Comparison of ENCODE assay signal across 16 cellular contexts in genomic region chr17:35811759-35812158, GRCh38. TPM values are rescaled to one million over a fixed set of nuclear protein-coding genes. Genes with fewer than 3 reads are reported as not detected.
A peak's percentile ranks its signal among the peaks of the same experiment; 100 is the strongest.
DNase-seq lines count a peak whose midpoint lies in the region; ATAC-seq and TF ChIP-seq lines count a peak whose summit lies in the region.
"Had no signal": no experiment of that assay in that cellular context is flagged by ENCODE, and none has a peak within 500 bp of the region (broad histone marks: within the 10 kb centered on the region; RNA-seq: fewer than 3 reads in every experiment).

No MANE protein-coding gene starts in this region.

- peak overlapping the region; percentile 100 for H3K4me3 ChIP-seq in ACC112 (ENCODE audit: low read depth, low read length)
- H3K4me3 ChIP-seq in CD8-positive, alpha-beta memory T cell (ENCODE audit: low read length) = no peak overlapping the region

- peak overlapping the region; percentile 25 to 99 (median 59) for H3K4me3 Mint-ChIP-seq in CD8-positive, alpha-beta memory T cell
- H3K4me3 Mint-ChIP-seq in WTC11 (peak overlapping the region; percentile 99), immature natural killer cell (peak overlapping the region; percentile 16 to 52 (median 39))

- H3K27ac ChIP-seq in ACC112 (ENCODE audit: low read depth, low read length) = no peak overlapping the region
- no peak overlapping the region for H3K27ac ChIP-seq in CD8-positive, alpha-beta memory T cell (ENCODE audit: low read depth, low read length)
- H3K27ac ChIP-seq: C4-2B had no signal

- no peaks in the 10 kb centered on the region for H3K27me3 Mint-ChIP-seq in CD8-positive, alpha-beta memory T cell
- H3K27me3 Mint-ChIP-seq in WTC11 (ENCODE audit: low read depth) (no peaks in the 10 kb centered on the region), immature natural killer cell (ENCODE audit: low read depth in 3 of 3) (peaks cover 5 to 19% (median 14%) of the 10 kb centered on the region in 3 donors)

- intact Hi-C loops in Right ventricle myocardium superior (cut with DNase I) = no loop called here

- no peaks in the 10 kb centered on the region for H3K9me3 ChIP-seq in CD8-positive, alpha-beta memory T cell (ENCODE audit: low read length)

- peaks cover 69 to 79% (median 73%) of the 10 kb centered on the region in 3 donors for H3K4me1 Mint-ChIP-seq in CD8-positive, alpha-beta memory T cell
- H3K4me1 Mint-ChIP-seq in WTC11 = peaks cover 37% of the 10 kb centered on the region
- H3K4me1 Mint-ChIP-seq in immature natural killer cell = peaks cover 65 to 86% of the 10 kb centered on the region in 2 donors

- ATAC-seq in WTC11 (no peak), Right ventricle myocardium superior (ENCODE audit: poor library complexity) (no peak)

- DNase-seq in CD8-positive, alpha-beta memory T cell = no peak
- no peak for DNase-seq in WTC11 (ENCODE audit: low spot score)
- no peak for DNase-seq in immature natural killer cell
- DNase-seq in stimulated activated CD4-positive, alpha-beta T cell treated with anti-CD3 and anti-CD28 coated beads, Interleukin-4, amount 100 ng/mL, for 24 hours = no peak
- no peak for DNase-seq in SKM-1 treated with dmso at 0.1 percent for 144 hours (lab: John Stamatoyannopoulos, UW; ENCODE audit: unreplicated experiment)
- no peak for DNase-seq in NCI-H510A treated with DMSO at 0.1 percent for 48 hours (lab: John Stamatoyannopoulos, UW)
- DNase-seq in Right ventricle myocardium superior = no peak
- DNase-seq: activated naive CD4-positive, alpha-beta T cell treated with anti-CD3 and anti-CD28 coated beads for 36 hours; caudate nucleus; kidney glomerular epithelial cell; NCI-H446; stimulated activated CD4-positive, alpha-beta T cell treated with anti-CD3 and anti-CD28 coated beads, Interleukin-2, amount 100 ng/mL, for 48 hours had no signal

- no peaks in the 10 kb centered on the region for H3K9me3 Mint-ChIP-seq in CD8-positive, alpha-beta memory T cell
- H3K9me3 Mint-ChIP-seq in WTC11 (no peaks in the 10 kb centered on the region), immature natural killer cell (no peaks in the 10 kb centered on the region)
- H3K9me3 Mint-ChIP-seq: activated naive CD4-positive, alpha-beta T cell treated with anti-CD3 and anti-CD28 coated beads for 36 hours; T-helper 1 cell treated with Interleukin-12 subunit alpha and Interleukin-12 subunit beta and Interleukin-4 antibody, amounts not matched to agents 30 μg/mL and 1 μg/mL, for 36 hours had no signal

- H3K4me1 ChIP-seq in ACC112 (ENCODE audit: control insufficient read depth, insufficient read depth, low read length, unreplicated experiment) = peaks cover 34% of the 10 kb centered on the region
- peaks cover 57% of the 10 kb centered on the region for H3K4me1 ChIP-seq in CD8-positive, alpha-beta memory T cell (ENCODE audit: insufficient read depth, low read length)

- H3K27me3 ChIP-seq in ACC112 (ENCODE audit: insufficient read depth, low read length) = no peaks in the 10 kb centered on the region
- no peaks in the 10 kb centered on the region for H3K27me3 ChIP-seq in CD8-positive, alpha-beta memory T cell (ENCODE audit: insufficient read depth, low read length, poor library complexity, severe bottlenecking)

- peak overlapping the region in 4 of 8 donors; percentile 29 to 73 (median 49) for H3K27ac Mint-ChIP-seq in CD8-positive, alpha-beta memory T cell
- no peak overlapping the region for H3K27ac Mint-ChIP-seq in WTC11
- H3K27ac Mint-ChIP-seq in immature natural killer cell = peak overlapping the region in 4 of 6 donors; percentile 34 to 48 (median 39)
- H3K27ac Mint-ChIP-seq: activated naive CD4-positive, alpha-beta T cell treated with anti-CD3 and anti-CD28 coated beads for 36 hours; T-helper 1 cell treated with Interleukin-12 subunit alpha and Interleukin-12 subunit beta and Interleukin-4 antibody, amounts not matched to agents 30 μg/mL and 1 μg/mL, for 36 hours had no signal

- no peak overlapping the region for H2AFZ ChIP-seq in ACC112 (ENCODE audit: low read length, unreplicated experiment)

- H3K36me3 Mint-ChIP-seq in CD8-positive, alpha-beta memory T cell = peaks cover 0 to 46% (median 0%) of the 10 kb centered on the region in 3 donors
- H3K36me3 Mint-ChIP-seq in WTC11 (peaks cover 26% of the 10 kb centered on the region), immature natural killer cell (peaks cover 0 to 4% (median 0%) of the 10 kb centered on the region in 3 donors)

- CTCF ChIA-PET in CD8-positive, alpha-beta memory T cell (lab: Charles Lee) = interaction anchor here (1.7 to 11.5 kb wide), 2 partner anchors 37 to 49 kb away, joined by 4 to 250 read pairs; partner anchors contain the start of gene C17orf50
- CTCF ChIA-PET in WTC11 (lab: Charles Lee) = interaction anchor here (3.0 kb wide), 1 partner anchor 48 kb away, joined by 22 read pairs; no protein-coding TSS in a partner anchor

- peaks cover 77% of the 10 kb centered on the region for H3K79me2 ChIP-seq in ACC112 (ENCODE audit: control insufficient read depth, insufficient read depth, low read length, unreplicated experiment)

- TF ChIP-seq CTCF in WTC11 (IDR thresholded peaks at IDR 0.05) = no peak

- POLR2A ChIA-PET in CD8-positive, alpha-beta memory T cell (lab: Charles Lee) = no interaction called here
- POLR2A ChIA-PET in WTC11 (lab: Charles Lee) = interaction anchor here (0.6 kb wide), 1 partner anchor 27 kb away, joined by 3 read pairs; no protein-coding TSS in a partner anchor

- peaks cover 7% of the 10 kb centered on the region; the same call in 1 of the 2 replicates for H3K36me3 ChIP-seq in ACC112 (ENCODE audit: insufficient read depth, low read length)
- H3K36me3 ChIP-seq in CD8-positive, alpha-beta memory T cell (ENCODE audit: insufficient read depth, low read length) = no peaks in the 10 kb centered on the region

TF ChIP-seq in WTC11, 78 proteins besides CTCF, POLR2A, EP300 and RAD21 (continues in another document):
- TF ChIP-seq EMX1 (CRISPR knock-in tag; IDR thresholded peaks at IDR 0.05) (no peak), ZNF416 (CRISPR knock-in tag; IDR thresholded peaks at IDR 0.05) (no peak), ZNF512 (CRISPR knock-in tag; IDR thresholded peaks at IDR 0.05; ENCODE audit: borderline replicate concordance) (no peak), MAX (CRISPR knock-in tag; IDR thresholded peaks at IDR 0.05) (no peak), ZNF138 (CRISPR knock-in tag; conservative IDR thresholded peaks at IDR 0.05) (no peak), TCF7 (CRISPR knock-in tag; IDR thresholded peaks at IDR 0.05; ENCODE audit: low read depth) (no peak)

RNA-seq across cellular contexts. Expression of gene TAF15, which starts 2.5 kb away (rescaled TPM):
- total RNA-seq in CD8-positive, alpha-beta memory T cell = 100 to 1,000 TPM; 274 to 291 TPM
- 21.5 TPM for polyA plus RNA-seq in CD8-positive, alpha-beta memory T cell
- total RNA-seq in WTC11 (2021) = 273 to 322 TPM (median 316 TPM) in 3 replicates
- polyA plus RNA-seq in immature natural killer cell = 10 to 100 TPM in 2 of 3 donors, 1 to 10 TPM in 1; 9.4 to 35.5 (median 10.3) TPM
- total RNA-seq in Right ventricle myocardium superior = 94.8 TPM

RNA-seq across cellular contexts. Expression of gene MMP28, which starts 16.3 kb away (rescaled TPM):
- not detected for total RNA-seq in CD8-positive, alpha-beta memory T cell
- not detected for polyA plus RNA-seq in CD8-positive, alpha-beta memory T cell
- total RNA-seq in WTC11 (2021) (0.22 TPM in 1 of 3 replicates, not detected in the others), Right ventricle myocardium superior (1.2 TPM)
- polyA plus RNA-seq in immature natural killer cell = not detected

RNA-seq across cellular contexts. Expression of gene C17orf50, which starts 51.1 kb away (rescaled TPM):
- total RNA-seq in CD8-positive, alpha-beta memory T cell = not detected
- polyA plus RNA-seq in CD8-positive, alpha-beta memory T cell = not detected
- total RNA-seq in WTC11 (2021) (0.30 to 0.89 TPM (median 0.35 TPM) in 3 replicates), Right ventricle myocardium superior (not detected)
- under 1 TPM in 2 of 3 donors, not detected in 1; 0.28 to 0.34 TPM for polyA plus RNA-seq in immature natural killer cell
- total RNA-seq: activated naive CD4-positive, alpha-beta T cell treated with anti-CD3 and anti-CD28 coated beads for 36 hours; urinary bladder had no signal
- polyA plus RNA-seq: urinary bladder had no signal

RNA-seq across cellular contexts. Expression of gene HEATR9, which starts 56.9 kb away (rescaled TPM):
- total RNA-seq in CD8-positive, alpha-beta memory T cell = 1 to 10 TPM; 2.3 to 2.6 TPM
- 0.55 TPM for polyA plus RNA-seq in CD8-positive, alpha-beta memory T cell
- not detected in 3 replicates for total RNA-seq in WTC11 (2021)
- polyA plus RNA-seq in immature natural killer cell = under 1 TPM in 2 of 3 donors, not detected in 1; 0.11 to 0.19 TPM
- total RNA-seq in Right ventricle myocardium superior = not detected
- total RNA-seq: activated naive CD4-positive, alpha-beta T cell treated with anti-CD3 and anti-CD28 coated beads for 36 hours; urinary bladder had no signal
- polyA plus RNA-seq: urinary bladder had no signal

RNA-seq across cellular contexts. Expression of gene GAS2L2, which starts 58.7 kb away (rescaled TPM):
- under 1 TPM in 1 of 2 experiments, not detected in 1; 0.07 TPM for total RNA-seq in CD8-positive, alpha-beta memory T cell
- not detected for polyA plus RNA-seq in CD8-positive, alpha-beta memory T cell
- total RNA-seq in WTC11 (2021) = 0.07 to 0.30 TPM (median 0.15 TPM) in 3 replicates
- polyA plus RNA-seq in immature natural killer cell = not detected
- 0.11 TPM for total RNA-seq in Right ventricle myocardium superior
- total RNA-seq: urinary bladder had no signal

Comparison
In these comparisons a context has a peak if more than half of its experiments do, and no peak if none do; other contexts are left out.
1. H3K4me3 Mint-ChIP-seq: peak in every context shown above with its lines; median percentile 99 in WTC11; 59 in CD8-positive, alpha-beta memory T cell; 39 in immature natural killer cell.